ENCODE assay signal across 1 cellular context in the genomic region with DNA sequence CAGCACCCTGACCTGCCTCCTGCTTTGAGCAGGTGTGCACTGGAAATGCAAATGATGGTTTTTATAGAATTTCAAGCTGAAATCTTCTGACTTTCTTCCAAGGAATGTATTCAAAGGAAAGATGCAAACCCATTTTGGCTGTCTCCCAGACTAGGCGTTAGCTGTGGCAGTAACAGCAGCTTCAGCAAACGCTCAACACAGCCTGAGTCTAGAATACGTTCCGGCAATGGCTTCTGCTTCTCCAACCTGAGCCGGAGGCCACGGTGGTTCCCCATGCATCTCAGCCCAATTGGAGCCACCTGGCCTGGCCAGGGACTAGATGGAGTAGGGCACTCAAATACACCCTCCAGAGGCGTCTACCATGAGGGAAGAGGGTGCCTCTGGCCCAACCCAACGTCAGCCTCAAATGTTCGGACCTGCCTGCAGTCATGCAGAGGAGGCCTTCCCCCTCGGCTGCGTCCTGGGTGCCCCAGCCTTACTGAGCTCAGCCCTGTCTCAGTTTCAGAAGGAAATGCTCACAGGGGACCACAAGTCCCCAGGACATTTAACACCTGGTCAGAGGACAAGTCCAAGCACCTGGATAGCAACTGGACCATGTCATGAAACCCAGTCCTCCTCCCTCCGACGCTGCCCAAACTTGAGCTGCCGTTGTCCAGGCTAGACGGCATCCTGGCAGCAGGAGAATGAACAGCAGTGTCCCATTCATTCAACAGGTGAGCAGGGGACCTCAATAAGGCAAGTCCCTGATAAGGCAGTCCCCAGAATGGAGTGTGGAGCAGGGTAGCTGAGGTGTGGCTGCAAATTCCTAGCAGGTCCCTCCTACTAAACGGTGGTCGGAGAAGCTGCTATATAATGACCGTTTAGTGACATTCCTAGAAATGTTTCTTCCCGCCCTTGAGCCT.
TF ChIP-seq lines count a peak whose summit lies in the region.

No MANE protein-coding gene starts in this region.

TF ChIP-seq in H1, 55 proteins besides CTCF, POLR2A, EP300 and RAD21:
- TF ChIP-seq POLR2AphosphoS5 (IDR thresholded peaks at IDR 0.05; ENCODE audit: low read depth, low read length): no peak
- TF ChIP-seq JUND (IDR thresholded peaks at IDR 0.05; ENCODE audit: low read length): no peak
- TF ChIP-seq FOSL1 (IDR thresholded peaks at IDR 0.05; ENCODE audit: insufficient read depth, low read depth, low read length): no peak
- TF ChIP-seq SP1 (IDR thresholded peaks at IDR 0.05; ENCODE audit: low read depth, low read length): no peak
- no peak for TF ChIP-seq SIRT6 (IDR thresholded peaks at IDR 0.05; ENCODE audit: low read length)
- TF ChIP-seq HDAC2 (IDR thresholded peaks at IDR 0.05; ENCODE audit: borderline replicate concordance in 1 of 2, low read depth in 2 of 2, low read length in 2 of 2): no peak
TF ChIP-seq in H1: peak in this region for 0.
